In genomic region chr14:60971271-60971670, GRCh38 we compare ENCODE assay signal across 25 cellular contexts.
"Had no signal": no experiment of that assay in that cellular context is flagged by ENCODE, and none has a peak within 500 bp of the region (broad histone marks: within the 10 kb centered on the region; RNA-seq: fewer than 3 reads in every experiment).

No MANE protein-coding gene starts in this region.

- H3K4me1 ChIP-seq: ascending aorta, esophagus muscularis mucosa had no signal

- H3K9me3 ChIP-seq: ascending aorta, esophagus muscularis mucosa had no signal

- H3K27me3 ChIP-seq: ascending aorta, brain microvascular endothelial cell, esophagus muscularis mucosa had no signal

- H3K27ac Mint-ChIP-seq: activated CD4-positive, alpha-beta memory T cell treated with anti-CD3 and anti-CD28 coated beads for 36 hours; activated CD4-positive, alpha-beta T cell treated with anti-CD3 and anti-CD28 coated beads for 36 hours; activated CD4-positive, alpha-beta T cell treated with anti-CD3 and anti-CD28 coated beads, Interleukin-2, amount 10 ng/mL, durations not matched to agents 24 days and 14 days; activated naive CD4-positive, alpha-beta T cell treated with anti-CD3 and anti-CD28 coated beads for 36 hours; activated naive CD4-positive, alpha-beta T cell treated with anti-CD3 and anti-CD28 coated beads, Interleukin-2, amount 50 U/mL, for 72 hours; activated naive CD8-positive, alpha-beta T cell treated with anti-CD3 and anti-CD28 coated beads, Interleukin-2, amount 10 ng/mL, durations not matched to agents 7 days and 5 days; activated T-cell treated with anti-CD3 and anti-CD28 coated beads, Interleukin-2, amount 50 U/mL, for 24 hours; activated T-helper 1 cell treated with anti-CD3 and anti-CD28 coated beads, Interleukin-12 subunit alpha, Interleukin-12 subunit beta, Interleukin-2, Interleukin-4 antibody, amounts not matched to agents 30 ng/mL and 10 ng/mL and 1 ng/mL, durations not matched to agents 14 hours and 24 hours and 36 hours; activated T-helper 2 cell treated with anti-CD3 and anti-CD28 coated beads, Interferon-gamma antibody, Interleukin-2, Interleukin-4, amounts not matched to agents 10 μg/mL and 5 μg/mL and 100 μg/mL, durations not matched to agents 14 hours and 24 hours and 36 hours; effector memory CD8-positive, alpha-beta T cell had no signal

- H3K9me3 Mint-ChIP-seq: activated CD4-positive, alpha-beta memory T cell treated with anti-CD3 and anti-CD28 coated beads for 36 hours; activated CD4-positive, alpha-beta T cell treated with anti-CD3 and anti-CD28 coated beads, Interleukin-2, amount 10 ng/mL, durations not matched to agents 24 days and 14 days; activated naive CD4-positive, alpha-beta T cell treated with anti-CD3 and anti-CD28 coated beads for 36 hours; activated naive CD4-positive, alpha-beta T cell treated with anti-CD3 and anti-CD28 coated beads, Interleukin-2, amount 50 U/mL, for 72 hours; activated naive CD8-positive, alpha-beta T cell treated with anti-CD3 and anti-CD28 coated beads, Interleukin-2, amount 10 ng/mL, durations not matched to agents 7 days and 5 days; activated T-cell treated with anti-CD3 and anti-CD28 coated beads, Interleukin-2, amount 50 U/mL, for 24 hours; activated T-helper 1 cell treated with anti-CD3 and anti-CD28 coated beads, Interleukin-12 subunit alpha, Interleukin-12 subunit beta, Interleukin-2, Interleukin-4 antibody, amounts not matched to agents 30 ng/mL and 10 ng/mL and 1 ng/mL, durations not matched to agents 14 hours and 24 hours and 36 hours; activated T-helper 2 cell treated with anti-CD3 and anti-CD28 coated beads, Interferon-gamma antibody, Interleukin-2, Interleukin-4, amounts not matched to agents 10 μg/mL and 5 μg/mL and 100 μg/mL, durations not matched to agents 14 hours and 24 hours and 36 hours; effector memory CD8-positive, alpha-beta T cell had no signal

- H3K27me3 Mint-ChIP-seq: activated CD4-positive, alpha-beta memory T cell treated with anti-CD3 and anti-CD28 coated beads for 36 hours; activated CD4-positive, alpha-beta T cell treated with anti-CD3 and anti-CD28 coated beads for 36 hours; activated CD4-positive, alpha-beta T cell treated with anti-CD3 and anti-CD28 coated beads, Interleukin-2, amount 10 ng/mL, durations not matched to agents 24 days and 14 days; activated naive CD8-positive, alpha-beta T cell treated with anti-CD3 and anti-CD28 coated beads, Interleukin-2, amount 10 ng/mL, durations not matched to agents 7 days and 5 days; activated T-cell treated with anti-CD3 and anti-CD28 coated beads, Interleukin-2, amount 50 U/mL, for 24 hours; effector memory CD8-positive, alpha-beta T cell had no signal

- H3K4me1 Mint-ChIP-seq: activated naive CD8-positive, alpha-beta T cell treated with anti-CD3 and anti-CD28 coated beads, Interleukin-2, amount 10 ng/mL, durations not matched to agents 7 days and 5 days had no signal

- ATAC-seq: activated CD4-positive, alpha-beta T cell treated with anti-CD3 and anti-CD28 coated beads for 36 hours; activated naive CD4-positive, alpha-beta T cell treated with anti-CD3 and anti-CD28 coated beads, Interleukin-2, amount 50 U/mL, for 72 hours; effector memory CD8-positive, alpha-beta T cell had no signal

- H3K27ac ChIP-seq: ascending aorta, brain microvascular endothelial cell, esophagus muscularis mucosa had no signal

- DNase-seq: activated CD4-positive, alpha-beta memory T cell treated with anti-CD3 and anti-CD28 coated beads for 36 hours; activated CD4-positive, alpha-beta T cell treated with anti-CD3 and anti-CD28 coated beads for 36 hours; activated CD4-positive, alpha-beta T cell treated with anti-CD3 and anti-CD28 coated beads, Interleukin-2, amount 10 ng/mL, durations not matched to agents 24 days and 14 days; activated CD4-positive, CD25-positive, alpha-beta regulatory T cell; activated CD4-positive, CD25-positive, alpha-beta regulatory T cell treated with anti-CD3 and anti-CD28 coated beads, Interleukin-2, amount 50 U/mL, for 72 hours; activated CD8-positive, alpha-beta memory T cell treated with anti-CD3 and anti-CD28 coated beads, Interleukin-2, amount 50 U/mL, for 48 hours; activated effector memory CD4-positive, alpha-beta T cell treated with anti-CD3 and anti-CD28 coated beads, Interleukin-2, amount 50 U/mL, for 16 hours; activated naive CD4-positive, alpha-beta T cell treated with anti-CD3 and anti-CD28 coated beads for 36 hours; activated naive CD8-positive, alpha-beta T cell treated with anti-CD3 and anti-CD28 coated beads, Interleukin-2, amount 10 ng/mL, durations not matched to agents 7 days and 5 days; activated T-cell treated with anti-CD3 and anti-CD28 coated beads for 4 hours; activated T-cell treated with anti-CD3 and anti-CD28 coated beads, Interleukin-2, amount 50 U/mL, for 24 hours; brain microvascular endothelial cell; cortex of kidney; dermis blood vessel endothelial cell; effector CD4-positive, alpha-beta T cell; effector memory CD8-positive, alpha-beta T cell; erythroblast; foreskin melanocyte; head of caudate nucleus; T-helper 2 cell had no signal

- H3K4me3 Mint-ChIP-seq: activated CD4-positive, alpha-beta memory T cell treated with anti-CD3 and anti-CD28 coated beads for 36 hours; activated CD4-positive, alpha-beta T cell treated with anti-CD3 and anti-CD28 coated beads for 36 hours; activated CD4-positive, alpha-beta T cell treated with anti-CD3 and anti-CD28 coated beads, Interleukin-2, amount 10 ng/mL, durations not matched to agents 24 days and 14 days; activated naive CD4-positive, alpha-beta T cell treated with anti-CD3 and anti-CD28 coated beads for 36 hours; activated naive CD8-positive, alpha-beta T cell treated with anti-CD3 and anti-CD28 coated beads, Interleukin-2, amount 10 ng/mL, durations not matched to agents 7 days and 5 days; activated T-cell treated with anti-CD3 and anti-CD28 coated beads, Interleukin-2, amount 50 U/mL, for 24 hours; activated T-helper 1 cell treated with anti-CD3 and anti-CD28 coated beads, Interleukin-12 subunit alpha, Interleukin-12 subunit beta, Interleukin-2, Interleukin-4 antibody, amounts not matched to agents 30 ng/mL and 10 ng/mL and 1 ng/mL, durations not matched to agents 14 hours and 24 hours and 36 hours; effector memory CD8-positive, alpha-beta T cell had no signal

- H3K4me3 ChIP-seq: ascending aorta, esophagus muscularis mucosa had no signal
